Comparison of ENCODE assay signal across 29 cellular contexts in the genomic region with DNA sequence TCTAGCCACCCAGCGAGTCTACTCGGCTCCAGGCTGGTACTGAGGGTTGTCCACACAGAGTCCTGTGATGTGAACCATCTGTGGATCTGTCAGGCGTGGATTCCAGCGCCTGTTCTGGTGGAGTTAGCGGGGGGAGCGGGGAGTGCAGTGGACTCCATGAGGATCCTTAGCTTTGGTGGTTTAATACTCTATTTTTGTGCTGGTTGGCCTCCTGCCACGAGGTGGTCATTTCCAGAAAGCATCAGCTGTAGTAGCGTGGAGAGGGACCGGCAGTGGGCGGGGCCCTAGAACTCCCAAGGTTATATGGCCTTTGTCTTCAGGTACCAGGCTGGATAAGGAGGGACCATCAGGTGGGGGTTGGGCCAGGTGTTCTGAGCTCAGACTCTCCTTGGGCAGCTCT.
"Had no signal": no experiment of that assay in that cellular context is flagged by ENCODE, and none has a peak within 500 bp of the region (broad histone marks: within the 10 kb centered on the region; RNA-seq: fewer than 3 reads in every experiment).

No MANE protein-coding gene starts in this region.

- H3K4me1 Mint-ChIP-seq: naive B cell; natural killer cell; neural progenitor cell; stimulated activated memory B cell treated with anti-CD40 and anti-IgM and Interleukin-4, amounts not matched to agents 10 μg/mL and 1 μg/mL and 100 μg/mL, for 72 hours; stimulated activated naive CD8-positive, alpha-beta T cell treated with anti-CD3 and anti-CD28 coated beads, Interleukin-15, amount 100 ng/mL, for 72 hours had no signal

- H3K27me3 Mint-ChIP-seq: naive B cell; stimulated activated naive CD8-positive, alpha-beta T cell treated with anti-CD3 and anti-CD28 coated beads, Interleukin-15, amount 100 ng/mL, for 72 hours had no signal

- H2AFZ ChIP-seq: neural progenitor cell, parathyroid adenoma had no signal

- H3K27ac Mint-ChIP-seq: immature natural killer cell; mesothelial cell of epicardium; naive B cell; natural killer cell; nephron progenitor cell; neural progenitor cell; stimulated activated memory B cell treated with anti-CD40 and anti-IgM and Interleukin-4, amounts not matched to agents 10 μg/mL and 1 μg/mL and 100 μg/mL, for 72 hours; stimulated activated naive CD8-positive, alpha-beta T cell treated with anti-CD3 and anti-CD28 coated beads, Interleukin-15, amount 100 ng/mL, for 72 hours had no signal

- H3K4me1 ChIP-seq: left lung, lower lobe of right lung, neural progenitor cell, parathyroid adenoma, psoas muscle, right lobe of liver, tibial nerve, upper lobe of left lung had no signal

- H3K27me3 ChIP-seq: left lung, neural progenitor cell, neutrophil, right lobe of liver, tibial nerve, upper lobe of left lung had no signal

- H3K27ac ChIP-seq: left lung, lower lobe of right lung, neural progenitor cell, neutrophil, parathyroid adenoma, psoas muscle, right lobe of liver, tibial nerve, upper lobe of left lung had no signal

- ATAC-seq: left colon; left lung; lower lobe of right lung; natural killer cell; psoas muscle; right lobe of liver; stimulated activated memory B cell treated with anti-CD40 and anti-IgM and Interleukin-4, amounts not matched to agents 10 μg/mL and 1 μg/mL and 100 μg/mL, for 72 hours; stimulated activated naive CD8-positive, alpha-beta T cell treated with anti-CD3 and anti-CD28 coated beads, Interleukin-15, amount 100 ng/mL, for 72 hours had no signal

- FAIRE-seq: islet of Langerhans, kidney had no signal

- H3K9ac ChIP-seq: neural progenitor cell, parathyroid adenoma had no signal

- H3K4me2 ChIP-seq: neural progenitor cell, smooth muscle cell had no signal

- H3K9me3 Mint-ChIP-seq: neural progenitor cell had no signal

- H3K4me3 Mint-ChIP-seq: immature natural killer cell; mesothelial cell of epicardium; naive B cell; natural killer cell; nephron progenitor cell; neural progenitor cell; stimulated activated memory B cell treated with anti-CD40 and anti-IgM and Interleukin-4, amounts not matched to agents 10 μg/mL and 1 μg/mL and 100 μg/mL, for 72 hours; stimulated activated naive CD8-positive, alpha-beta T cell treated with anti-CD3 and anti-CD28 coated beads, Interleukin-15, amount 100 ng/mL, for 72 hours had no signal

- H3K36me3 Mint-ChIP-seq: immature natural killer cell; mesothelial cell of epicardium; natural killer cell; neural progenitor cell; stimulated activated memory B cell treated with anti-CD40 and anti-IgM and Interleukin-4, amounts not matched to agents 10 μg/mL and 1 μg/mL and 100 μg/mL, for 72 hours had no signal

- H3K9me3 ChIP-seq: lower lobe of right lung, neutrophil, right lobe of liver had no signal

- H3K79me2 ChIP-seq: parathyroid adenoma had no signal

- H3K4me3 ChIP-seq: left lung, lower lobe of right lung, neural progenitor cell, psoas muscle, right lobe of liver, smooth muscle cell, tibial nerve, upper lobe of left lung had no signal

- H3K36me3 ChIP-seq: left lung, lower lobe of right lung, neural progenitor cell, neutrophil, right lobe of liver, tibial nerve, upper lobe of left lung had no signal

- DNase-seq: hypothalamus; immature natural killer cell; kidney; lower lobe of right lung; mammary epithelial cell; mesenchymal stem cell; naive B cell; natural killer cell; nephron progenitor cell; occipital lobe; psoas muscle; right lobe of liver; stimulated activated CD4-positive, alpha-beta T cell treated with anti-CD3 and anti-CD28 coated beads, Interleukin-1b, Interleukin-23, amount 100 ng/mL, for 48 hours; stimulated activated CD4-positive, alpha-beta T cell treated with anti-CD3 and anti-CD28 coated beads, Interleukin-2, amount 100 ng/mL, for 48 hours; stimulated activated CD4-positive, alpha-beta T cell treated with anti-CD3 and anti-CD28 coated beads, Interleukin-4, amount 100 ng/mL, for 4 hours; stimulated activated CD8-positive, alpha-beta memory T cell treated with anti-CD3 and anti-CD28 coated beads, Interleukin-4, amount 100 ng/mL, for 48 hours; stimulated activated naive CD4-positive, alpha-beta T cell treated with Interleukin-2 at 50 U/mL for 16 hours; stimulated activated naive CD8-positive, alpha-beta T cell treated with anti-CD3 and anti-CD28 coated beads, Interleukin-15, amount 100 ng/mL, for 72 hours had no signal
